ENCODE assay signal across 8 cellular contexts in genomic region chr18:27599202-27599829, GRCh38.
A peak's percentile ranks its signal among the peaks of the same experiment; 100 is the strongest.
DNase-seq lines count a peak whose midpoint lies in the region; ATAC-seq lines count a peak whose summit lies in the region.

No MANE protein-coding gene starts in this region.

- H3K4me1 Mint-ChIP-seq in activated naive CD8-positive, alpha-beta T cell treated with anti-CD3 and anti-CD28 coated beads for 36 hours: no peaks in the 10 kb centered on the region
- no peaks in the 10 kb centered on the region for H3K4me1 Mint-ChIP-seq in activated T-helper 2 cell treated with anti-CD3 and anti-CD28 coated beads, Interferon-gamma antibody, Interleukin-2, Interleukin-4, amounts not matched to agents 10 μg/mL and 5 μg/mL and 100 μg/mL, durations not matched to agents 14 hours and 24 hours and 36 hours (ENCODE audit: low read depth)

- H3K36me3 Mint-ChIP-seq in activated naive CD8-positive, alpha-beta T cell treated with anti-CD3 and anti-CD28 coated beads for 36 hours: no peaks in the 10 kb centered on the region
- H3K36me3 Mint-ChIP-seq in activated T-helper 2 cell treated with anti-CD3 and anti-CD28 coated beads, Interferon-gamma antibody, Interleukin-2, Interleukin-4, amounts not matched to agents 10 μg/mL and 5 μg/mL and 100 μg/mL, durations not matched to agents 14 hours and 24 hours and 36 hours (ENCODE audit: low read depth): no peaks in the 10 kb centered on the region

- H3K27me3 Mint-ChIP-seq in activated naive CD8-positive, alpha-beta T cell treated with anti-CD3 and anti-CD28 coated beads for 36 hours: no peaks in the 10 kb centered on the region
- no peaks in the 10 kb centered on the region for H3K27me3 Mint-ChIP-seq in activated T-helper 2 cell treated with anti-CD3 and anti-CD28 coated beads, Interferon-gamma antibody, Interleukin-2, Interleukin-4, amounts not matched to agents 10 μg/mL and 5 μg/mL and 100 μg/mL, durations not matched to agents 14 hours and 24 hours and 36 hours (ENCODE audit: low read depth)

- no peak overlapping the region for H3K4me3 Mint-ChIP-seq in activated naive CD8-positive, alpha-beta T cell treated with anti-CD3 and anti-CD28 coated beads for 36 hours
- H3K4me3 Mint-ChIP-seq in activated T-helper 2 cell treated with anti-CD3 and anti-CD28 coated beads, Interferon-gamma antibody, Interleukin-2, Interleukin-4, amounts not matched to agents 10 μg/mL and 5 μg/mL and 100 μg/mL, durations not matched to agents 14 hours and 24 hours and 36 hours (ENCODE audit: low read depth): no peak overlapping the region

- ATAC-seq in GM18511 (IDR thresholded peaks at IDR 0.05; ENCODE audit: unreplicated experiment) (peak; percentile 80), HG02981 (IDR thresholded peaks at IDR 0.05; ENCODE audit: unreplicated experiment) (peak; percentile 67)

- peak; percentile 59 for DNase-seq in COLO668 (lab: John Stamatoyannopoulos, UW; ENCODE audit: unreplicated experiment)
- peak; percentile 16 for DNase-seq in NCI-H2107 treated with DMSO at 0.1 percent for 48 hours (lab: John Stamatoyannopoulos, UW; ENCODE audit: unreplicated experiment)
- DNase-seq in activated naive CD8-positive, alpha-beta T cell treated with anti-CD3 and anti-CD28 coated beads for 36 hours: peak; percentile 17
- DNase-seq in hippocampal formation (lab: John Stamatoyannopoulos, UW): peak; percentile 15 to 21
- DNase-seq in stimulated activated CD4-positive, alpha-beta T cell treated with anti-CD3 and anti-CD28 coated beads, Interleukin-1b, Interleukin-23, amount 100 ng/mL, for 48 hours: peak; percentile 26
- DNase-seq in activated T-helper 2 cell treated with anti-CD3 and anti-CD28 coated beads, Interferon-gamma antibody, Interleukin-2, Interleukin-4, amounts not matched to agents 10 μg/mL and 5 μg/mL and 100 μg/mL, durations not matched to agents 14 hours and 24 hours and 36 hours (ENCODE audit: low spot score): no peak

- H3K27ac Mint-ChIP-seq in activated naive CD8-positive, alpha-beta T cell treated with anti-CD3 and anti-CD28 coated beads for 36 hours: no peak overlapping the region
- no peak overlapping the region for H3K27ac Mint-ChIP-seq in activated T-helper 2 cell treated with anti-CD3 and anti-CD28 coated beads, Interferon-gamma antibody, Interleukin-2, Interleukin-4, amounts not matched to agents 10 μg/mL and 5 μg/mL and 100 μg/mL, durations not matched to agents 14 hours and 24 hours and 36 hours

- intact Hi-C loops in activated T-helper 2 cell treated with anti-CD3 and anti-CD28 coated beads, Interferon-gamma antibody, Interleukin-2, Interleukin-4, amounts not matched to agents 10 μg/mL and 5 μg/mL and 100 μg/mL, durations not matched to agents 14 hours and 24 hours and 36 hours (cut with micrococcal nuclease): loop anchor here (1.0 to 2.0 kb wide), 2 partner anchors 235 to 979 kb away; no protein-coding TSS in a partner anchor

- no peaks in the 10 kb centered on the region for H3K9me3 Mint-ChIP-seq in activated naive CD8-positive, alpha-beta T cell treated with anti-CD3 and anti-CD28 coated beads for 36 hours
- no peaks in the 10 kb centered on the region for H3K9me3 Mint-ChIP-seq in activated T-helper 2 cell treated with anti-CD3 and anti-CD28 coated beads, Interferon-gamma antibody, Interleukin-2, Interleukin-4, amounts not matched to agents 10 μg/mL and 5 μg/mL and 100 μg/mL, durations not matched to agents 14 hours and 24 hours and 36 hours
